14 cellular contexts compared by ENCODE assay signal in genomic region chr1:203537806-203538464, GRCh38. TPM values are rescaled to one million over a fixed set of nuclear protein-coding genes. Genes with fewer than 3 reads are reported as not detected.
DNase-seq lines count a peak whose midpoint lies in the region; ATAC-seq and TF ChIP-seq lines count a peak whose summit lies in the region.
"Had no signal": no experiment of that assay in that cellular context is flagged by ENCODE, and none has a peak within 500 bp of the region (broad histone marks: within the 10 kb centered on the region; RNA-seq: fewer than 3 reads in every experiment).

No MANE protein-coding gene starts in this region.

- H3K36me3 ChIP-seq in HAP-1 (replicated peaks) = no peaks in the 10 kb centered on the region
- H3K36me3 ChIP-seq: SJCRH30 had no signal

- no peaks in the 10 kb centered on the region for H3K27me3 ChIP-seq in HAP-1 (ENCODE audit: low read depth)
- H3K27me3 ChIP-seq: SJCRH30 had no signal

- peaks cover 4% of the 10 kb centered on the region for H3K27me3 Mint-ChIP-seq in activated T-helper 2 cell treated with anti-CD3 and anti-CD28 coated beads, Interferon-gamma antibody, Interleukin-2, Interleukin-4, amounts not matched to agents 10 μg/mL and 5 μg/mL and 100 μg/mL, durations not matched to agents 14 hours and 24 hours and 36 hours (ENCODE audit: low read depth)

- no peak overlapping the region for H3K4me3 Mint-ChIP-seq in activated T-helper 2 cell treated with anti-CD3 and anti-CD28 coated beads, Interferon-gamma antibody, Interleukin-2, Interleukin-4, amounts not matched to agents 10 μg/mL and 5 μg/mL and 100 μg/mL, durations not matched to agents 14 hours and 24 hours and 36 hours (ENCODE audit: low read depth)
- H3K4me3 Mint-ChIP-seq: naive thymus-derived CD8-positive, alpha-beta T cell had no signal

- intact Hi-C loops in posterior vena cava (cut with DNase I) = no loop called here
- intact Hi-C loops in activated T-helper 2 cell treated with anti-CD3 and anti-CD28 coated beads, Interferon-gamma antibody, Interleukin-2, Interleukin-4, amounts not matched to agents 10 μg/mL and 5 μg/mL and 100 μg/mL, durations not matched to agents 14 hours and 24 hours and 36 hours (cut with micrococcal nuclease) = no loop called here

- no peak for ATAC-seq in HG03354 (IDR thresholded peaks at IDR 0.05; ENCODE audit: poor library complexity, severe bottlenecking, unreplicated experiment)
- ATAC-seq: naive thymus-derived CD8-positive, alpha-beta T cell had no signal

- TF ChIP-seq CTCF in foreskin fibroblast (IDR thresholded peaks at IDR 0.05; ENCODE audit: low read depth, low read length) = no peak

- H3K4me1 ChIP-seq in HAP-1 = no peaks in the 10 kb centered on the region
- H3K4me1 ChIP-seq: SJCRH30 had no signal

- in situ Hi-C loops in HAP-1 (cut with MboI; ENCODE audit: low sequenced_read_pairs) = no loop called here

- no peaks in the 10 kb centered on the region for H3K36me3 Mint-ChIP-seq in activated T-helper 2 cell treated with anti-CD3 and anti-CD28 coated beads, Interferon-gamma antibody, Interleukin-2, Interleukin-4, amounts not matched to agents 10 μg/mL and 5 μg/mL and 100 μg/mL, durations not matched to agents 14 hours and 24 hours and 36 hours (ENCODE audit: low read depth)
- H3K36me3 Mint-ChIP-seq: naive thymus-derived CD8-positive, alpha-beta T cell had no signal

- H3K9me3 Mint-ChIP-seq in activated T-helper 2 cell treated with anti-CD3 and anti-CD28 coated beads, Interferon-gamma antibody, Interleukin-2, Interleukin-4, amounts not matched to agents 10 μg/mL and 5 μg/mL and 100 μg/mL, durations not matched to agents 14 hours and 24 hours and 36 hours = no peaks in the 10 kb centered on the region
- H3K9me3 Mint-ChIP-seq: naive thymus-derived CD8-positive, alpha-beta T cell had no signal

- H3K4me1 Mint-ChIP-seq in activated T-helper 2 cell treated with anti-CD3 and anti-CD28 coated beads, Interferon-gamma antibody, Interleukin-2, Interleukin-4, amounts not matched to agents 10 μg/mL and 5 μg/mL and 100 μg/mL, durations not matched to agents 14 hours and 24 hours and 36 hours (ENCODE audit: low read depth) = no peaks in the 10 kb centered on the region
- H3K4me1 Mint-ChIP-seq: naive thymus-derived CD8-positive, alpha-beta T cell had no signal

- DNase-seq in DMS53 (lab: John Stamatoyannopoulos, UW) (peak; percentile 78), NCI-H2029 treated with DMSO at 0.1 percent for 48 hours (lab: John Stamatoyannopoulos, UW) (peak; percentile 67), foreskin fibroblast (peak; percentile 26 to 61), posterior vena cava (ENCODE audit: low spot score) (peak; percentile 82), DMS79 treated with DMSO at 0.1 percent for 48 hours (lab: John Stamatoyannopoulos, UW) (no peak), HAP-1 (ENCODE audit: low spot score in 2 of 2) (no peak)
- DNase-seq in activated T-helper 2 cell treated with anti-CD3 and anti-CD28 coated beads, Interferon-gamma antibody, Interleukin-2, Interleukin-4, amounts not matched to agents 10 μg/mL and 5 μg/mL and 100 μg/mL, durations not matched to agents 14 hours and 24 hours and 36 hours (ENCODE audit: low spot score) = no peak
- DNase-seq: dermis blood vessel endothelial cell; hypothalamus; SJCRH30; stimulated activated naive CD4-positive, alpha-beta T cell had no signal

- H3K9me3 ChIP-seq in HAP-1 = no peaks in the 10 kb centered on the region
- H3K9me3 ChIP-seq: SJCRH30 had no signal

- no peak overlapping the region for H3K27ac Mint-ChIP-seq in activated T-helper 2 cell treated with anti-CD3 and anti-CD28 coated beads, Interferon-gamma antibody, Interleukin-2, Interleukin-4, amounts not matched to agents 10 μg/mL and 5 μg/mL and 100 μg/mL, durations not matched to agents 14 hours and 24 hours and 36 hours

- H3K4me3 ChIP-seq in foreskin fibroblast (ENCODE audit: low read depth in 1 of 2, low read length in 2 of 2) (no peak overlapping the region), HAP-1 (no peak overlapping the region)
- H3K4me3 ChIP-seq: SJCRH30 had no signal

RNA-seq across cellular contexts. Expression of gene OPTC, which starts 44.0 kb away (rescaled TPM):
- not detected for total RNA-seq in posterior vena cava
- total RNA-seq in activated T-helper 2 cell treated with anti-CD3 and anti-CD28 coated beads, Interferon-gamma antibody, Interleukin-2, Interleukin-4, amounts not matched to agents 10 μg/mL and 5 μg/mL and 100 μg/mL, durations not matched to agents 14 hours and 24 hours and 36 hours = not detected in 2 replicates
- total RNA-seq: dermis blood vessel endothelial cell; HT1080; naive thymus-derived CD8-positive, alpha-beta T cell; SJCRH30 had no signal

Comparison
In these comparisons a context has a peak if more than half of its experiments do, and no peak if none do; other contexts are left out.
1. DNase-seq: peak in DMS53 (single experiment), NCI-H2029 treated with DMSO at 0.1 percent for 48 hours (single experiment), foreskin fibroblast (2 of 2) and posterior vena cava (single experiment); none in DMS79 treated with DMSO at 0.1 percent for 48 hours (single experiment), activated T-helper 2 cell treated with anti-CD3 and anti-CD28 coated beads, Interferon-gamma antibody, Interleukin-2, Interleukin-4, amounts not matched to agents 10 μg/mL and 5 μg/mL and 100 μg/mL, durations not matched to agents 14 hours and 24 hours and 36 hours (single experiment) and HAP-1 (0 of 2).